3 cellular contexts compared by ENCODE assay signal in genomic region chr2:47657886-47658577, GRCh38.
A peak's percentile ranks its signal among the peaks of the same experiment; 100 is the strongest.
TF ChIP-seq lines count a peak whose summit lies in the region.

No MANE protein-coding gene starts in this region.

TF ChIP-seq in HepG2, 621 proteins besides CTCF, POLR2A, EP300 and RAD21:
- TF ChIP-seq PTBP1 (IDR thresholded peaks at IDR 0.05; ENCODE audit: low read depth, low read length, poor library complexity, severe bottlenecking): no peak
- TF ChIP-seq ETS1 (CRISPR knock-in tag; IDR thresholded peaks at IDR 0.05): no peak
- peak; percentile 90 for TF ChIP-seq MNT (IDR thresholded peaks at IDR 0.05)

TF ChIP-seq in IMR-90, 13 proteins besides CTCF, POLR2A, EP300 and RAD21:
- TF ChIP-seq MAFK (IDR thresholded peaks at IDR 0.05; ENCODE audit: low read depth, low read length) (no peak), ELK1 (IDR thresholded peaks at IDR 0.05; ENCODE audit: borderline replicate concordance, low read depth, low read length) (no peak), CHD1 (IDR thresholded peaks at IDR 0.05; ENCODE audit: low read depth, low read length) (no peak), BHLHE40 (IDR thresholded peaks at IDR 0.05; ENCODE audit: low read depth, low read length) (no peak), FOS (IDR thresholded peaks at IDR 0.05; ENCODE audit: low read depth, low read length) (no peak), CEBPB (IDR thresholded peaks at IDR 0.05; ENCODE audit: low read depth, low read length) (no peak), SMC3 (IDR thresholded peaks at IDR 0.05; ENCODE audit: low read depth, low read length) (no peak), NFE2L2 (IDR thresholded peaks at IDR 0.05; ENCODE audit: low read depth, low read length) (no peak), MAZ (IDR thresholded peaks at IDR 0.05; ENCODE audit: borderline replicate concordance, low read depth, low read length) (no peak), USF2 (IDR thresholded peaks at IDR 0.05; ENCODE audit: low read depth, low read length) (no peak), RFX5 (IDR thresholded peaks at IDR 0.05; ENCODE audit: low read depth, low read length) (no peak), MXI1 (IDR thresholded peaks at IDR 0.05; ENCODE audit: borderline replicate concordance, low read depth, low read length) (no peak), RCOR1 (IDR thresholded peaks at IDR 0.05; ENCODE audit: insufficient replicate concordance, low read length) (no peak)
TF ChIP-seq in IMR-90: peak in this region for 0.

TF ChIP-seq in H1, 55 proteins besides CTCF, POLR2A, EP300 and RAD21:
- TF ChIP-seq CBX5 (IDR thresholded peaks at IDR 0.05; ENCODE audit: low read depth, low read length): no peak
- no peak for TF ChIP-seq KDM4A (IDR thresholded peaks at IDR 0.05; ENCODE audit: low read depth, low read length, severe bottlenecking)
- no peak for TF ChIP-seq YY1 (IDR thresholded peaks at IDR 0.05; ENCODE audit: low read depth, low read length)
- TF ChIP-seq POLR2AphosphoS5 (IDR thresholded peaks at IDR 0.05; ENCODE audit: low read depth, low read length): no peak
- no peak for TF ChIP-seq SUZ12 (IDR thresholded peaks at IDR 0.05; ENCODE audit: low read length)
- TF ChIP-seq ATF2 (IDR thresholded peaks at IDR 0.05; ENCODE audit: low read length): no peak
- no peak for TF ChIP-seq JUN (IDR thresholded peaks at IDR 0.05; ENCODE audit: low read depth, low read length)
- no peak for TF ChIP-seq BRCA1 (IDR thresholded peaks at IDR 0.05; ENCODE audit: low read depth, low read length)
- no peak for TF ChIP-seq SIRT6 (IDR thresholded peaks at IDR 0.05; ENCODE audit: low read length)
- no peak for TF ChIP-seq TEAD4 (IDR thresholded peaks at IDR 0.05; ENCODE audit: low read depth, low read length)
- TF ChIP-seq MAFK (IDR thresholded peaks at IDR 0.05; ENCODE audit: low read depth, low read length): no peak
- no peak for TF ChIP-seq ZNF274 (IDR thresholded peaks at IDR 0.05; ENCODE audit: borderline replicate concordance, extremely low read depth, low read length)
- TF ChIP-seq E2F6 (IDR thresholded peaks at IDR 0.05): no peak
- TF ChIP-seq CHD7 (IDR thresholded peaks at IDR 0.05; ENCODE audit: insufficient replicate concordance, low read length): no peak
- no peak for TF ChIP-seq CTBP2 (IDR thresholded peaks at IDR 0.05; ENCODE audit: borderline replicate concordance, insufficient read depth, insufficient read length, low read length)
- TF ChIP-seq CBX8 (IDR thresholded peaks at IDR 0.05; ENCODE audit: borderline replicate concordance, low read depth, low read length): no peak
- TF ChIP-seq PHF8 (conservative IDR thresholded peaks at IDR 0.05; ENCODE audit: low read depth, low read length): no peak
- TF ChIP-seq SIX5 (IDR thresholded peaks at IDR 0.05; ENCODE audit: low read depth, low read length): no peak
- no peak for TF ChIP-seq HDAC6 (IDR thresholded peaks at IDR 0.05; ENCODE audit: low read depth, low read length)
